1 cellular context compared by ENCODE assay signal in the genomic region with DNA sequence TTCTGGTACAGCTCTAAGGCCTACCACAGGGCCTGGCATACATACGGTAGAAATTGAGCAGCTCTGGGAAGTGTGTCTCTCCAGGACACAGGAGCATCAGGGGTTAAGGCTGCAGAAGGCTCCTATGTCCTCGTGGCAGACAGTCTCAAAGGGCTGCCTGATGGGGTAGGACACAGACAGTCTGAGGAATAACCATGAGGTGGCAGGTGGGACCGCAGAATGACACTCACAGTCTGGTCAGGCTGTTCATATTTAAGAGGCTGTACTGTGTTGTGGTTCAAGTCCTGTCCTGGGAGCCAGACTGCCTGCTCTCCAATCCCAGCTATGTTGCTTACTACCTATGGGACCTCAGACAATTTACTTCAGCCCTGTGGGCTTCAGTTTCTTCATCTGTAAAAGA.
TF ChIP-seq lines count a peak whose summit lies in the region.

No MANE protein-coding gene starts in this region.

TF ChIP-seq in GM12878, 131 proteins besides CTCF, POLR2A, EP300 and RAD21 (continued from another document):
- TF ChIP-seq, protein P1, sequence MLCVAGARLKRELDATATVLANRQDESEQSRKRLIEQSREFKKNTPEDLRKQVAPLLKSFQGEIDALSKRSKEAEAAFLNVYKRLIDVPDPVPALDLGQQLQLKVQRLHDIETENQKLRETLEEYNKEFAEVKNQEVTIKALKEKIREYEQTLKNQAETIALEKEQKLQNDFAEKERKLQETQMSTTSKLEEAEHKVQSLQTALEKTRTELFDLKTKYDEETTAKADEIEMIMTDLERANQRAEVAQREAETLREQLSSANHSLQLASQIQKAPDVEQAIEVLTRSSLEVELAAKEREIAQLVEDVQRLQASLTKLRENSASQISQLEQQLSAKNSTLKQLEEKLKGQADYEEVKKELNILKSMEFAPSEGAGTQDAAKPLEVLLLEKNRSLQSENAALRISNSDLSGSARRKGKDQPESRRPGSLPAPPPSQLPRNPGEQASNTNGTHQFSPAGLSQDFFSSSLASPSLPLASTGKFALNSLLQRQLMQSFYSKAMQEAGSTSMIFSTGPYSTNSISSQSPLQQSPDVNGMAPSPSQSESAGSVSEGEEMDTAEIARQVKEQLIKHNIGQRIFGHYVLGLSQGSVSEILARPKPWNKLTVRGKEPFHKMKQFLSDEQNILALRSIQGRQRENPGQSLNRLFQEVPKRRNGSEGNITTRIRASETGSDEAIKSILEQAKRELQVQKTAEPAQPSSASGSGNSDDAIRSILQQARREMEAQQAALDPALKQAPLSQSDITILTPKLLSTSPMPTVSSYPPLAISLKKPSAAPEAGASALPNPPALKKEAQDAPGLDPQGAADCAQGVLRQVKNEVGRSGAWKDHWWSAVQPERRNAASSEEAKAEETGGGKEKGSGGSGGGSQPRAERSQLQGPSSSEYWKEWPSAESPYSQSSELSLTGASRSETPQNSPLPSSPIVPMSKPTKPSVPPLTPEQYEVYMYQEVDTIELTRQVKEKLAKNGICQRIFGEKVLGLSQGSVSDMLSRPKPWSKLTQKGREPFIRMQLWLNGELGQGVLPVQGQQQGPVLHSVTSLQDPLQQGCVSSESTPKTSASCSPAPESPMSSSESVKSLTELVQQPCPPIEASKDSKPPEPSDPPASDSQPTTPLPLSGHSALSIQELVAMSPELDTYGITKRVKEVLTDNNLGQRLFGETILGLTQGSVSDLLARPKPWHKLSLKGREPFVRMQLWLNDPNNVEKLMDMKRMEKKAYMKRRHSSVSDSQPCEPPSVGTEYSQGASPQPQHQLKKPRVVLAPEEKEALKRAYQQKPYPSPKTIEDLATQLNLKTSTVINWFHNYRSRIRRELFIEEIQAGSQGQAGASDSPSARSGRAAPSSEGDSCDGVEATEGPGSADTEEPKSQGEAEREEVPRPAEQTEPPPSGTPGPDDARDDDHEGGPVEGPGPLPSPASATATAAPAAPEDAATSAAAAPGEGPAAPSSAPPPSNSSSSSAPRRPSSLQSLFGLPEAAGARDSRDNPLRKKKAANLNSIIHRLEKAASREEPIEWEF (IDR thresholded peaks at IDR 0.05; ENCODE audit: insufficient replicate concordance, low read depth, low read length), result no peak
- TF ChIP-seq SP1 (IDR thresholded peaks at IDR 0.05; ENCODE audit: low read depth, low read length) (no peak), NR2C1 (IDR thresholded peaks at IDR 0.05) (no peak), STAT1 (conservative IDR thresholded peaks at IDR 0.05) (no peak)
